ENCODE assay signal across 30 cellular contexts in the genomic region with DNA sequence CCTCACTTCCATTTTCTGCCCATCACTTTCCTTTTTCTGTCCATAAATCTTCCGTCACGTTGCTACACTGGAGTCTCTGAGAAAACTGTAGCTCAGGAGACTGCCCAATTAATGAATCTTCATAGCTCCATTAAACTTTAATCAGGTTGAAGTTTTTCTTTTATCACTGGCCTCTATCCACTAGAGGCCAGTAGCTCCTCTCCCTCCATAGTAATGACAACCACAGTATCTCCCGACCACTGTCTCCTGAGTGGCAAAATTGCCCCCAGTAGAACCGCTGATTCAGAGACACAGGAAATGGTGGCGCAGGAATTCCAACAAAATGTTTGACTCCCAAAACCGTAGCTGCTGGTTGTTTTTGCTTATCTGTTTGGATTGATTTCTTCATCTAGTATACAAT. TPM values are rescaled to one million over a fixed set of nuclear protein-coding genes. Genes with fewer than 3 reads are reported as not detected.
A peak's percentile ranks its signal among the peaks of the same experiment; 100 is the strongest.
DNase-seq lines count a peak whose midpoint lies in the region; ATAC-seq and TF ChIP-seq lines count a peak whose summit lies in the region.
"Had no signal": no experiment of that assay in that cellular context is flagged by ENCODE, and none has a peak within 500 bp of the region (broad histone marks: within the 10 kb centered on the region; RNA-seq: fewer than 3 reads in every experiment).

No MANE protein-coding gene starts in this region.

- dilution Hi-C loops in mammary epithelial cell (cut with HindIII; ENCODE audit: low sequenced_read_pairs): no loop called here

- TF ChIP-seq CTCF in PC-9 (conservative IDR thresholded peaks at IDR 0.05) (0 out of 2 replicates have a peak, but pooled peaks have one; percentile 34), choroid plexus epithelial cell (conservative IDR thresholded peaks at IDR 0.05; ENCODE audit: low read depth, low read length) (peak; percentile 9), neural progenitor cell (IDR thresholded peaks at IDR 0.05) (peak; percentile 19), mammary epithelial cell (conservative IDR thresholded peaks at IDR 0.05 in 1 of 2, IDR thresholded peaks at IDR 0.05 in 1 of 2; ENCODE audit: extremely low read depth in 1 of 2, insufficient read depth in 1 of 2, low read depth in 1 of 2, low read length in 2 of 2) (no peak)

- H3K9me3 ChIP-seq in PC-9 (ENCODE audit: insufficient read depth, low read depth) (no peaks in the 10 kb centered on the region), neural progenitor cell (ENCODE audit: low read depth) (no peaks in the 10 kb centered on the region), mammary epithelial cell (replicated peaks; ENCODE audit: insufficient read depth, low read length) (no peaks in the 10 kb centered on the region)
- H3K9me3 ChIP-seq: breast epithelium, HAP-1, upper lobe of left lung had no signal

- CTCF ChIA-PET in PC-9 (lab: Charles Lee) (no interaction called here), mammary epithelial cell (lab: Charles Lee; ENCODE audit: low non-redundant PET) (no interaction called here)

- POLR2A ChIA-PET in PC-9 (lab: Charles Lee; ENCODE audit: unreplicated experiment): no interaction called here

- peaks cover 4% of the 10 kb centered on the region; the same call in 1 of the 2 replicates for H3K9me2 ChIP-seq in PC-9 (ENCODE audit: insufficient read depth)

- H3K27me3 Mint-ChIP-seq in neural progenitor cell (ENCODE audit: insufficient read depth, low read depth): peaks cover 3% of the 10 kb centered on the region

- no peak for ATAC-seq in GM18505 (IDR thresholded peaks at IDR 0.05; ENCODE audit: unreplicated experiment)
- ATAC-seq: HepG2, natural killer cell had no signal

- H4K20me1 ChIP-seq in PC-9 (ENCODE audit: insufficient read depth): no peaks in the 10 kb centered on the region
- H4K20me1 ChIP-seq in neural progenitor cell (ENCODE audit: low read depth): no peaks in the 10 kb centered on the region
- no peaks in the 10 kb centered on the region for H4K20me1 ChIP-seq in mammary epithelial cell (ENCODE audit: insufficient read depth, low read length)
- H4K20me1 ChIP-seq: BLaER1 treated with 17β-estradiol and CSF1 and Interleukin-3, amounts not matched to agents 10 nM and 100 nM had no signal

- H3K79me2 ChIP-seq in PC-9 (ENCODE audit: low read depth) (no peaks in the 10 kb centered on the region), neural progenitor cell (ENCODE audit: low read depth) (no peaks in the 10 kb centered on the region), mammary epithelial cell (ENCODE audit: insufficient read depth, low read length) (no peaks in the 10 kb centered on the region)

- H3K36me3 Mint-ChIP-seq in neural progenitor cell: no peaks in the 10 kb centered on the region
- H3K36me3 Mint-ChIP-seq: activated naive CD4-positive, alpha-beta T cell treated with anti-CD3 and anti-CD28 coated beads, Interleukin-2, amount 50 U/mL, for 24 hours; natural killer cell had no signal

- BruUV-seq in PC-9 (replicated peaks; lab: Mats Ljungman, UMichigan) (no TSS peak), mammary epithelial cell (replicated peaks; lab: Mats Ljungman, UMichigan) (no TSS peak)

- H3F3A ChIP-seq in PC-9 (ENCODE audit: insufficient read depth, low read depth) (peaks cover 3% of the 10 kb centered on the region; the same call in 1 of the 2 replicates), neural progenitor cell (ENCODE audit: low read depth) (no peaks in the 10 kb centered on the region)

- H3K4me3 ChIP-seq in PC-9: no peak overlapping the region
- no peak overlapping the region for H3K4me3 ChIP-seq in choroid plexus epithelial cell (ENCODE audit: low read depth, low read length)
- no peak overlapping the region for H3K4me3 ChIP-seq in neural progenitor cell
- no peak overlapping the region for H3K4me3 ChIP-seq in mammary epithelial cell (replicated peaks in 1 of 3; ENCODE audit: insufficient read depth in 1 of 3, low read depth in 2 of 3, low read length in 3 of 3)
- H3K4me3 ChIP-seq: BLaER1 treated with 17β-estradiol and CSF1 and Interleukin-3, amounts not matched to agents 10 nM and 100 nM; breast epithelium; coronary artery; HAP-1; upper lobe of left lung had no signal

- H3K4me3 Mint-ChIP-seq in neural progenitor cell: no peak overlapping the region
- H3K4me3 Mint-ChIP-seq: activated naive CD4-positive, alpha-beta T cell treated with anti-CD3 and anti-CD28 coated beads, Interleukin-2, amount 50 U/mL, for 24 hours; natural killer cell had no signal

- 93% methylated on average over 5 of the region's 6 CpGs for whole genome bisulfite sequencing in mammary epithelial cell (ENCODE audit: low coverage, missing lambda C conversion rate)

- no peaks in the 10 kb centered on the region for H3K4me1 Mint-ChIP-seq in neural progenitor cell
- H3K4me1 Mint-ChIP-seq: activated naive CD4-positive, alpha-beta T cell treated with anti-CD3 and anti-CD28 coated beads, Interleukin-2, amount 50 U/mL, for 24 hours; natural killer cell had no signal

- H3K9me3 Mint-ChIP-seq in neural progenitor cell: peaks cover 13% of the 10 kb centered on the region

- H3K9ac ChIP-seq in neural progenitor cell: no peak overlapping the region
- H3K9ac ChIP-seq in mammary epithelial cell (ENCODE audit: insufficient read depth, low read length): no peak overlapping the region
- H3K9ac ChIP-seq: BLaER1 treated with 17β-estradiol and CSF1 and Interleukin-3, amounts not matched to agents 10 nM and 100 nM had no signal

- no peak for TF ChIP-seq POLR2A in GM18505 (IDR thresholded peaks at IDR 0.05; ENCODE audit: borderline replicate concordance, extremely low read depth, insufficient read depth, insufficient read length)

- H3K27me3 ChIP-seq in PC-9 (ENCODE audit: insufficient read depth, low read depth): no peaks in the 10 kb centered on the region
- no peaks in the 10 kb centered on the region for H3K27me3 ChIP-seq in neural progenitor cell
- H3K27me3 ChIP-seq in mammary epithelial cell (ENCODE audit: insufficient read depth, low read length): no peaks in the 10 kb centered on the region
- H3K27me3 ChIP-seq: BLaER1 treated with 17β-estradiol and CSF1 and Interleukin-3, amounts not matched to agents 10 nM and 100 nM; breast epithelium; upper lobe of left lung had no signal

- H3K27ac ChIP-seq in PC-9: no peak overlapping the region
- no peak overlapping the region for H3K27ac ChIP-seq in neural progenitor cell
- H3K27ac ChIP-seq in mammary epithelial cell (ENCODE audit: insufficient read depth, low read depth, low read length): no peak overlapping the region
- H3K27ac ChIP-seq: BLaER1 treated with 17β-estradiol and CSF1 and Interleukin-3, amounts not matched to agents 10 nM and 100 nM; breast epithelium; coronary artery; epithelial cell of prostate; upper lobe of left lung had no signal

- no peak overlapping the region for H3K4me2 ChIP-seq in PC-9
- no peak overlapping the region for H3K4me2 ChIP-seq in neural progenitor cell
- no peak overlapping the region for H3K4me2 ChIP-seq in mammary epithelial cell (ENCODE audit: insufficient read depth, low read depth, low read length)
- H3K4me2 ChIP-seq: BLaER1 treated with 17β-estradiol and CSF1 and Interleukin-3, amounts not matched to agents 10 nM and 100 nM had no signal

- H3K27ac Mint-ChIP-seq in neural progenitor cell: no peak overlapping the region
- H3K27ac Mint-ChIP-seq: activated naive CD4-positive, alpha-beta T cell treated with anti-CD3 and anti-CD28 coated beads, Interleukin-2, amount 50 U/mL, for 24 hours; activated T-helper 2 cell treated with anti-CD3 and anti-CD28 coated beads, Interferon-gamma antibody, Interleukin-2, Interleukin-4, amounts not matched to agents 10 μg/mL and 5 μg/mL and 100 μg/mL, durations not matched to agents 14 hours and 24 hours and 36 hours; natural killer cell had no signal

- in situ Hi-C loops in G401 (cut with HindIII; ENCODE audit: low sequenced_read_pairs): no loop called here
- in situ Hi-C loops in mammary epithelial cell (cut with MboI; ENCODE audit: low sequenced_read_pairs in 2 of 2): no loop called here

- no peaks in the 10 kb centered on the region for H3K36me3 ChIP-seq in PC-9 (ENCODE audit: low read depth)
- H3K36me3 ChIP-seq in neural progenitor cell: no peaks in the 10 kb centered on the region
- H3K36me3 ChIP-seq in mammary epithelial cell (ENCODE audit: insufficient read depth, low read length): no peaks in the 10 kb centered on the region
- H3K36me3 ChIP-seq: BLaER1 treated with 17β-estradiol and CSF1 and Interleukin-3, amounts not matched to agents 10 nM and 100 nM; breast epithelium; HAP-1; upper lobe of left lung had no signal

- intact Hi-C loops in PC-9 (cut with micrococcal nuclease; ENCODE audit: unreplicated experiment) (no loop called here), mammary epithelial cell (cut with micrococcal nuclease) (no loop called here)

- DNase-seq in HS-5 (ENCODE audit: low read depth) (peak; percentile 41), PC-9 (no peak), choroid plexus epithelial cell (ENCODE audit: low read depth) (no peak), neural progenitor cell (ENCODE audit: low spot score) (no peak), G401 (ENCODE audit: low spot score) (no peak), mammary epithelial cell (no peak)
- DNase-seq: activated CD4-positive, alpha-beta T cell treated with anti-CD3 and anti-CD28 coated beads for 48 hours; activated T-cell treated with anti-CD3 and anti-CD28 coated beads for 4 hours; amniotic stem cell; effector CD8-positive, alpha-beta T cell; islet precursor cell; natural killer cell; NCI-H146; occipital lobe; SHP77 treated with DMSO at 0.1 percent for 48 hours; stimulated activated naive CD4-positive, alpha-beta T cell; SW 1271; upper lobe of left lung had no signal

- H2AFZ ChIP-seq in PC-9 (no peak overlapping the region), neural progenitor cell (replicated peaks) (peak overlapping the region; percentile 65), mammary epithelial cell (ENCODE audit: low read depth, low read length) (no peak overlapping the region)

- no peaks in the 10 kb centered on the region for H3K4me1 ChIP-seq in PC-9 (replicated peaks; ENCODE audit: insufficient read depth)
- no peaks in the 10 kb centered on the region for H3K4me1 ChIP-seq in neural progenitor cell
- H3K4me1 ChIP-seq in mammary epithelial cell (ENCODE audit: insufficient read depth, low read length): no peaks in the 10 kb centered on the region
- H3K4me1 ChIP-seq: breast epithelium, HAP-1, upper lobe of left lung had no signal

RNA-seq across cellular contexts. Expression of a gene that starts 18.4 kb away (rescaled TPM):
- total RNA-seq in PC-9 (2021) (not detected in 2 replicates), neural progenitor cell (ENCODE audit: low replicate concordance) (3.0 and 3.1 TPM in 2 replicates), mammary epithelial cell (under 1 TPM in 1 of 2 donors, not detected in 1; 0.17 TPM)
- 0.68 TPM in 1 of 2 replicates, not detected in the other for total RNA-seq in G401 (2014; rRNA removed; shearing (Covaris generic))
- polyA plus RNA-seq in mammary epithelial cell: not detected
- not detected for polyA minus RNA-seq in mammary epithelial cell
- total RNA-seq: HepG2, mononuclear cell, natural killer cell, NCI-H460, OCI-LY7 had no signal
- polyA plus RNA-seq: HepG2 had no signal

Comparison
In these comparisons a context has a peak if more than half of its experiments do, and no peak if none do; other contexts are left out.
1. CTCF ChIP-seq: peak in PC-9 (single experiment), choroid plexus epithelial cell (single experiment) and neural progenitor cell (single experiment); none in mammary epithelial cell (0 of 2).